ENCODE assay signal across 17 cellular contexts in the genomic region with DNA sequence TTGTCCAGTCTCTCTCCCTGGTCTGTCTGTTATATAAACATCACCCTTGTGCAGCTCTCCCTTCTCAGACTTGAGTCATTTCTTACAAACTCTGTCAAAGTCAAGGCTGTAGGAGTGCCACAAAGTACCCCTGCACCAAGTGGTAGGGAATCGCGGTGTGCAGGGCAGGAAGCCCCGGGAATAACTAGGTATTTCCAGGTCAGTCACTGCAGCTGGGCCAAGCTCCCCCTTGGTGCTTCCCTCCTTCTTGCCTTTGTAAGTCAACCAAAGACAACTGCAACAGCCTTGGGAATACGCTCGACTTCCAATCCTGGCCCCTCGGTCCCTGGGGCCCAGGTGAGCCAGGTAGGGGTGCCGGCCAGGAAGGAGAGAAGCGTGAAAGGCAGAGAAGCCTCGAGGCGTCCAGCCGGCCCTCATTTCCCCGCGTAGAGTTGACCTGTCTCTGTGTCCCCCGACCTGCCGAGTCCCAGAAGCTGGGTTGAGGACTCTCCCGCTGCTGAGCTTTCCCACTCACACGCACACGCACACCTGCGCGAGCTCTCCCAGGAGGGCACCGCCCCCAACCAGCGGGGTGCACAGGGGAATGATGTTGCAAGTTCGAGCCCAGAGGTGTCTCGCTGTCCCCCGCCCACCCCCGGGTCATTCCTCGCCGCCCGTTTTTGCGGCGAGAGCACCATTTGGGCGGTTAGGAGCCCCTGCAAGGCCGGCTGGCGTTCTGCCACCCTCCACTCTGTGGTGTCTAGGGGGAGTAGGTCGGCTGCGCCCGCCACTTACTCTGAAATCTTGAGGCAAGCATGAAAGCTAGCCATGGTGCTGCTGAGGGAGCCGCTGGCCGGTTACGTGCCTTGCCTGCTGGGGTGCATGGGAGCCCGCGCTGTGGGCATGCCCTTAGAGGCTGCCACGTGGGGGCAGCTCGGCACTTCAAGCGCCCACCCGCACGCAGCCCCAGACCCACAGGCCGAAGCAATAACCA. TPM values are rescaled to one million over a fixed set of nuclear protein-coding genes. Genes with fewer than 3 reads are reported as not detected.
"Had no signal": no experiment of that assay in that cellular context is flagged by ENCODE, and none has a peak within 500 bp of the region (broad histone marks: within the 10 kb centered on the region; RNA-seq: fewer than 3 reads in every experiment).

No MANE protein-coding gene starts in this region.

- H3K9me3 Mint-ChIP-seq: activated CD4-positive, alpha-beta T cell treated with anti-CD3 and anti-CD28 coated beads, Interleukin-2, amount 10 ng/mL, durations not matched to agents 7 days and 5 days; activated naive CD4-positive, alpha-beta T cell treated with anti-CD3 and anti-CD28 coated beads, Interleukin-2, amount 50 U/mL, for 72 hours; activated T-cell treated with anti-CD3 and anti-CD28 coated beads, Interleukin-2, amount 50 U/mL, for 72 hours; brain; central memory CD8-positive, alpha-beta T cell; stimulated activated naive CD8-positive, alpha-beta T cell treated with anti-CD3 and anti-CD28 coated beads, Interleukin-15, Interleukin-2, amounts not matched to agents 100 ng/mL and 50 ng/mL, for 24 hours had no signal

- H3K27me3 Mint-ChIP-seq: central memory CD8-positive, alpha-beta T cell; stimulated activated naive CD8-positive, alpha-beta T cell treated with anti-CD3 and anti-CD28 coated beads, Interleukin-15, Interleukin-2, amounts not matched to agents 100 ng/mL and 50 ng/mL, for 24 hours had no signal

- ATAC-seq: activated naive CD4-positive, alpha-beta T cell treated with anti-CD3 and anti-CD28 coated beads, Interleukin-2, amount 50 U/mL, for 72 hours; activated T-cell treated with anti-CD3 and anti-CD28 coated beads, Interleukin-2, amount 50 U/mL, for 72 hours had no signal

- H3K4me3 Mint-ChIP-seq: activated CD4-positive, alpha-beta T cell treated with anti-CD3 and anti-CD28 coated beads, Interleukin-2, amount 10 ng/mL, durations not matched to agents 7 days and 5 days; activated T-cell treated with anti-CD3 and anti-CD28 coated beads, Interleukin-2, amount 50 U/mL, for 72 hours; brain; central memory CD8-positive, alpha-beta T cell; stimulated activated naive CD8-positive, alpha-beta T cell treated with anti-CD3 and anti-CD28 coated beads, Interleukin-15, Interleukin-2, amounts not matched to agents 100 ng/mL and 50 ng/mL, for 24 hours had no signal

- H3K27ac Mint-ChIP-seq: activated CD4-positive, alpha-beta T cell treated with anti-CD3 and anti-CD28 coated beads, Interleukin-2, amount 10 ng/mL, durations not matched to agents 7 days and 5 days; activated T-cell treated with anti-CD3 and anti-CD28 coated beads, Interleukin-2, amount 50 U/mL, for 72 hours; brain; stimulated activated naive CD8-positive, alpha-beta T cell treated with anti-CD3 and anti-CD28 coated beads, Interleukin-15, Interleukin-2, amounts not matched to agents 100 ng/mL and 50 ng/mL, for 24 hours had no signal

- H3K4me1 Mint-ChIP-seq: activated CD4-positive, alpha-beta T cell treated with anti-CD3 and anti-CD28 coated beads, Interleukin-2, amount 10 ng/mL, durations not matched to agents 7 days and 5 days; brain; central memory CD8-positive, alpha-beta T cell had no signal

- H3K36me3 Mint-ChIP-seq: activated naive CD4-positive, alpha-beta T cell treated with anti-CD3 and anti-CD28 coated beads, Interleukin-2, amount 50 U/mL, for 72 hours; brain had no signal

- DNase-seq: activated CD4-positive, alpha-beta T cell treated with anti-CD3 and anti-CD28 coated beads, Interleukin-2, amount 10 ng/mL, durations not matched to agents 7 days and 5 days; activated CD8-positive, alpha-beta memory T cell treated with anti-CD3 and anti-CD28 coated beads, Interleukin-2, amount 50 U/mL, for 48 hours; activated gamma-delta T cell; activated T-cell treated with anti-CD3 and anti-CD28 coated beads, Interleukin-2, amount 50 U/mL, for 72 hours; amniotic stem cell; effector memory CD4-positive, alpha-beta T cell; foreskin fibroblast; hippocampal formation; kidney glomerular epithelial cell; midbrain; T-helper 2 cell had no signal

RNA-seq across cellular contexts. Expression of gene KIAA1210, which starts 22.8 kb away (rescaled TPM):
- total RNA-seq: activated CD4-positive, alpha-beta T cell treated with anti-CD3 and anti-CD28 coated beads, Interleukin-2, amount 10 ng/mL, durations not matched to agents 7 days and 5 days; activated naive CD4-positive, alpha-beta T cell treated with anti-CD3 and anti-CD28 coated beads, Interleukin-2, amount 50 U/mL, for 72 hours; activated T-cell treated with anti-CD3 and anti-CD28 coated beads, Interleukin-2, amount 50 U/mL, for 72 hours; smooth muscle cell; upper lobe of left lung had no signal
